19 cellular contexts compared by ENCODE assay signal in the genomic region with DNA sequence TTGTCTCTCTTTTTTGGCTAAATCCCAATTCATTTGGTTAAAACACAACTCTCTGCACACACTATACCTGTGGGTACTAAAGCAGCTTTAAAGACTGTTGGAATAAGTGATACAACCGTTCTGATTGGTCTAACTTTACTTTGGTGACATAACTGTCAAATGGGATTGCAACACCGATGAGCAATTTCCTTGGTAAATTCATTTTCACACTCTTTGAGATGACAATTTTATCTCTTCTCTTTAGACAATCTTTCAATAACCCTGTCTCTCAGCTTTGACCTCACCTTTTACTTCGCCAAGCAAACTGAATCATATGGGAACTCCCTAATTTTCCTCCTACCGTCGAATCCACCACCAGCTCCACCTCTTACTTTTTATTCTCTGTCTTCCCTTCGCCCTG.
"Had no signal": no experiment of that assay in that cellular context is flagged by ENCODE, and none has a peak within 500 bp of the region (broad histone marks: within the 10 kb centered on the region; RNA-seq: fewer than 3 reads in every experiment).

No MANE protein-coding gene starts in this region.

- H3K27me3 Mint-ChIP-seq: stimulated activated memory B cell treated with anti-CD40 and anti-IgM and Interleukin-4, amounts not matched to agents 10 μg/mL and 1 μg/mL and 100 μg/mL, for 72 hours had no signal

- H3K4me3 Mint-ChIP-seq: activated B cell treated with CpG ODN at 0.5 μM for 24 hours; activated CD4-positive, alpha-beta T cell treated with anti-CD3 and anti-CD28 coated beads, Interleukin-2, amount 10 ng/mL, durations not matched to agents 7 days and 5 days; central memory CD8-positive, alpha-beta T cell; endodermal cell; nephron; stimulated activated memory B cell treated with anti-CD40 and anti-IgM and Interleukin-4, amounts not matched to agents 10 μg/mL and 1 μg/mL and 100 μg/mL, for 72 hours; T-cell had no signal

- H3K36me3 Mint-ChIP-seq: stimulated activated memory B cell treated with anti-CD40 and anti-IgM and Interleukin-4, amounts not matched to agents 10 μg/mL and 1 μg/mL and 100 μg/mL, for 72 hours; T-cell had no signal

- H3K4me1 Mint-ChIP-seq: activated B cell treated with CpG ODN at 0.5 μM for 24 hours; activated CD4-positive, alpha-beta T cell treated with anti-CD3 and anti-CD28 coated beads, Interleukin-2, amount 10 ng/mL, durations not matched to agents 7 days and 5 days; central memory CD8-positive, alpha-beta T cell; endodermal cell; nephron; T-cell had no signal

- DNase-seq: activated B cell treated with CpG ODN at 0.5 μM for 24 hours; activated CD4-positive, alpha-beta T cell treated with anti-CD3 and anti-CD28 coated beads, Interleukin-2, amount 10 ng/mL, durations not matched to agents 7 days and 5 days; activated CD8-positive, alpha-beta memory T cell treated with anti-CD3 and anti-CD28 coated beads for 24 hours; activated CD8-positive, alpha-beta memory T cell treated with anti-CD3 and anti-CD28 coated beads, Interleukin-2, amount 50 U/mL, for 48 hours; activated gamma-delta T cell treated with Interleukin-2 at 50 U/mL for 16 hours; aorta; brain microvascular endothelial cell; colonic mucosa; endodermal cell; gastrocnemius medialis; head of caudate nucleus; lower lobe of right lung; nucleus accumbens; sigmoid colon; stimulated activated CD4-positive, alpha-beta T cell treated with anti-CD3 and anti-CD28 coated beads, Interleukin-4, amount 100 ng/mL, for 24 hours; T-cell had no signal

- H3K27ac Mint-ChIP-seq: activated B cell treated with CpG ODN at 0.5 μM for 24 hours; activated CD4-positive, alpha-beta T cell treated with anti-CD3 and anti-CD28 coated beads, Interleukin-2, amount 10 ng/mL, durations not matched to agents 7 days and 5 days; endodermal cell; nephron; stimulated activated memory B cell treated with anti-CD40 and anti-IgM and Interleukin-4, amounts not matched to agents 10 μg/mL and 1 μg/mL and 100 μg/mL, for 72 hours; T-cell had no signal

- H3K9me3 Mint-ChIP-seq: activated B cell treated with CpG ODN at 0.5 μM for 24 hours; activated CD4-positive, alpha-beta T cell treated with anti-CD3 and anti-CD28 coated beads, Interleukin-2, amount 10 ng/mL, durations not matched to agents 7 days and 5 days; central memory CD8-positive, alpha-beta T cell; endodermal cell; nephron; stimulated activated memory B cell treated with anti-CD40 and anti-IgM and Interleukin-4, amounts not matched to agents 10 μg/mL and 1 μg/mL and 100 μg/mL, for 72 hours; T-cell had no signal

- ATAC-seq: gastrocnemius medialis; lower lobe of right lung; stimulated activated memory B cell treated with anti-CD40 and anti-IgM and Interleukin-4, amounts not matched to agents 10 μg/mL and 1 μg/mL and 100 μg/mL, for 72 hours; T-cell had no signal
